ENCODE assay signal across 8 cellular contexts in the genomic region with DNA sequence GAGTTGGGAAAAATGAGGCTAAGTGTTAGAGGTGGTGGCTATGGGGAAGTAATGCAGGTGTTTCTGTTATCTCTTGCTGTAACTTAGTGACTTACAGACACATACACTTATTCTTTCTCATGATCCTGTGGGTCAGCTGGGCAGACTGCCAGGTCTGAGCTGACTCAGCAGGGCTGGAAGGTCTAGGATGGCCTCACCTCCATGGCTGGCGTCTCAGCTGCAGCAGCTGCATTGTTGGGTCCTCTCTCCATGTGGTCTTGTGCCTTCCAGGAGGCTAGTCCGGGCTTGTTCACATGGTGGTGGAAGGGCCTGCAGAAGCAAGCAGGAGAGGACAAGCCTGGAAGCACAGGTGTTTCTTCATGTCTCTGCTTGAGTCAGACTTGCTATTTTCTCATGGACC.
A peak's percentile ranks its signal among the peaks of the same experiment; 100 is the strongest.
DNase-seq lines count a peak whose midpoint lies in the region; ATAC-seq, FAIRE-seq and TF ChIP-seq lines count a peak whose summit lies in the region.

No MANE protein-coding gene starts in this region.

- no peaks in the 10 kb centered on the region for H3K9me3 Mint-ChIP-seq in astrocyte (ENCODE audit: unreplicated experiment)
- no peaks in the 10 kb centered on the region for H3K9me3 Mint-ChIP-seq in naive thymus-derived CD8-positive, alpha-beta T cell

- H3K4me3 Mint-ChIP-seq in astrocyte (ENCODE audit: unreplicated experiment), result no peak overlapping the region
- no peak overlapping the region for H3K4me3 Mint-ChIP-seq in naive thymus-derived CD8-positive, alpha-beta T cell

- no peak overlapping the region for H3K4me3 ChIP-seq in BE2C (ENCODE audit: low read depth, low read length)
- no peak overlapping the region for H3K4me3 ChIP-seq in astrocyte (ENCODE audit: insufficient read depth, low read depth, low read length)

- POLR2A ChIA-PET in naive thymus-derived CD8-positive, alpha-beta T cell (lab: Charles Lee), result no interaction called here

- H3K36me3 ChIP-seq in BE2C (no peaks in the 10 kb centered on the region), astrocyte (ENCODE audit: insufficient read depth, low read length) (no peaks in the 10 kb centered on the region)

- H3K27me3 ChIP-seq in BE2C, result no peaks in the 10 kb centered on the region
- H3K27me3 ChIP-seq in astrocyte (ENCODE audit: insufficient read depth, low read length), result no peaks in the 10 kb centered on the region

- FAIRE-seq in astrocyte (lab: Jason Lieb, UNC), result peak; percentile 92

- H3K79me2 ChIP-seq in astrocyte (ENCODE audit: insufficient read depth, low read length), result no peaks in the 10 kb centered on the region

- no peak overlapping the region for H2AFZ ChIP-seq in astrocyte (ENCODE audit: low read depth, low read length)

- TF ChIP-seq CTCF in BE2C (IDR thresholded peaks at IDR 0.05; ENCODE audit: low read depth, low read length), result no peak
- TF ChIP-seq CTCF in astrocyte (IDR thresholded peaks at IDR 0.05; ENCODE audit: insufficient read depth, low read depth, low read length), result no peak
- TF ChIP-seq CTCF in GM20000 (IDR thresholded peaks at IDR 0.05; ENCODE audit: extremely low read depth, missing control alignments), result no peak

- no peaks in the 10 kb centered on the region for H4K20me1 ChIP-seq in astrocyte (ENCODE audit: insufficient read depth, low read length)

- H3K9me3 ChIP-seq in BE2C, result no peaks in the 10 kb centered on the region
- no peaks in the 10 kb centered on the region for H3K9me3 ChIP-seq in astrocyte (ENCODE audit: insufficient read depth, low read depth, low read length)

- DNase-seq in BE2C (peak; percentile 53), astrocyte (ENCODE audit: low read depth) (peak; percentile 90), mucosa of gallbladder (ENCODE audit: low spot score) (peak; percentile 76), GM20000 (ENCODE audit: low spot score) (no peak)
- DNase-seq in naive thymus-derived CD8-positive, alpha-beta T cell, result no peak
- DNase-seq in stimulated activated CD4-positive, alpha-beta T cell treated with anti-CD3 and anti-CD28 coated beads, Interleukin-2, amount 100 ng/mL, for 24 hours, result no peak

- peak overlapping the region; percentile 47 for H3K27ac ChIP-seq in astrocyte (ENCODE audit: low read depth, low read length)

- peak overlapping the region; percentile 18 for H3K9ac ChIP-seq in astrocyte (ENCODE audit: low read length)

- no peaks in the 10 kb centered on the region for H3K36me3 Mint-ChIP-seq in astrocyte (ENCODE audit: low read depth, unreplicated experiment)
- no peaks in the 10 kb centered on the region for H3K36me3 Mint-ChIP-seq in naive thymus-derived CD8-positive, alpha-beta T cell

- ATAC-seq in GM19468 (IDR thresholded peaks at IDR 0.05; ENCODE audit: extremely low read depth, unreplicated experiment) (peak; percentile 70), HG03521 (IDR thresholded peaks at IDR 0.05; ENCODE audit: unreplicated experiment) (peak; percentile 82)
- no peak for ATAC-seq in naive thymus-derived CD8-positive, alpha-beta T cell

- H3K4me1 ChIP-seq in BE2C (no peaks in the 10 kb centered on the region), astrocyte (ENCODE audit: insufficient read depth, low read length) (peaks cover 28% of the 10 kb centered on the region)

- peaks cover 46% of the 10 kb centered on the region for H3K4me1 Mint-ChIP-seq in astrocyte (ENCODE audit: low read depth, unreplicated experiment)
- H3K4me1 Mint-ChIP-seq in naive thymus-derived CD8-positive, alpha-beta T cell, result peaks cover 0 to 16% (median 7%) of the 10 kb centered on the region in 4 donors

- peak overlapping the region; percentile 88 for H3K27ac Mint-ChIP-seq in astrocyte (ENCODE audit: unreplicated experiment)
- H3K27ac Mint-ChIP-seq in naive thymus-derived CD8-positive, alpha-beta T cell, result no peak overlapping the region

- no peaks in the 10 kb centered on the region for H3K27me3 Mint-ChIP-seq in astrocyte (ENCODE audit: low read depth, unreplicated experiment)
- H3K27me3 Mint-ChIP-seq in naive thymus-derived CD8-positive, alpha-beta T cell, result no peaks in the 10 kb centered on the region

- peak overlapping the region; percentile 45 for H3K4me2 ChIP-seq in astrocyte (ENCODE audit: low read length)

Comparison
In these comparisons a context has a peak if more than half of its experiments do, and no peak if none do; other contexts are left out.
1. DNase-seq: peak in BE2C (single experiment), astrocyte (single experiment) and mucosa of gallbladder (single experiment); none in naive thymus-derived CD8-positive, alpha-beta T cell (0 of 10), stimulated activated CD4-positive, alpha-beta T cell treated with anti-CD3 and anti-CD28 coated beads, Interleukin-2, amount 100 ng/mL, for 24 hours (0 of 2) and GM20000 (single experiment).
2. ATAC-seq: peak in GM19468 (single experiment) and HG03521 (single experiment); none in naive thymus-derived CD8-positive, alpha-beta T cell (0 of 2).